Comparison of ENCODE assay signal across 1 cellular context in the genomic region with DNA sequence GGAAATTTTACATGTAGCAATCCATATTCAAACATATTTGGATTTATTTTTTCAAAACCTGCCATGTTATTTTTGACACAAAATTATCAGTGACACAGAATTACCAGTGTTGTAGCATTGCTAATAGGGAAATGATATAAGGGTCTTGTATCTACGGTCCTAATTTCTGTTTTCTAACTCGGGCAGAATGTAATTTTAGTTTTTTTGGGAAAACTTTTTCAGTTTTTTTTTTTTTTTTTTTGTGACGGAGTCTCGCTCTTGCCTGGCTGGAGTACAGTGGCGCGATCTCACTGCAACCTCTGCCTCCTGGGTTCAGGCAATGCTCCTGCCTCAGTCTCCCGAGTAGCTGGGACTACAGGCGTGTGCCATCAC.
TF ChIP-seq lines count a peak whose summit lies in the region.

No MANE protein-coding gene starts in this region.

TF ChIP-seq in K562, 482 proteins besides CTCF, POLR2A, EP300 and RAD21:
- TF ChIP-seq ARID4B (CRISPR knock-in tag; IDR thresholded peaks at IDR 0.05) (0 out of 2 replicates have a peak, but pooled peaks have one; percentile 39), ZBTB40 (IDR thresholded peaks at IDR 0.05) (peak; percentile 38; the same call in 1 of the 2 replicates), ZBTB40 (CRISPR knock-in tag; IDR thresholded peaks at IDR 0.05) (no peak), CCNT2 (IDR thresholded peaks at IDR 0.05; ENCODE audit: borderline replicate concordance, extremely low read depth, insufficient read length, low read depth, low read length) (no peak), SMC3 (conservative IDR thresholded peaks at IDR 0.05; ENCODE audit: insufficient read depth, low read depth, low read length) (no peak), MLLT1 (IDR thresholded peaks at IDR 0.05) (0 out of 4 replicates have a peak, but pooled peaks of 1 of the 2 experiments have one; percentile 52)
